ENCODE assay signal across 20 cellular contexts in the genomic region with DNA sequence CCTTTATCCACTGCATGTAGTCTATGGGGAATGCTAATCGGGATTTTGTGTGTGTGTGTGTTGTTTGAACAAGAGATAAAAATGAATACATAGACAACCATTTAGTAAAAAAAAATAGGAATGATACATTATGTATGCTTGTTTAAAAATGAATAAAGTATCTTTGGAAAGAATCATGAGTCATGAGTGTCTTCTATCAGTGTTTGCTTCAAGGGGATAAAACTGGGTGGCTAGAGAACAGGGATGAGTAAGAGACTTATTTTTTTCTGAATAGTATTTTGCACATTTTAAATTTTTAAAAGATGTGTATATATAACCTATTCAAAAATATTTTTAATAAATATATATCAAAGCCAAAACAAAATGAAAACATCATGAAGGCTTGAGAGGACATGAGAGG.
A peak's percentile ranks its signal among the peaks of the same experiment; 100 is the strongest.
DNase-seq lines count a peak whose midpoint lies in the region; ATAC-seq, FAIRE-seq and TF ChIP-seq lines count a peak whose summit lies in the region.
"Had no signal": no experiment of that assay in that cellular context is flagged by ENCODE, and none has a peak within 500 bp of the region (broad histone marks: within the 10 kb centered on the region; RNA-seq: fewer than 3 reads in every experiment).

No MANE protein-coding gene starts in this region.

- no peaks in the 10 kb centered on the region for H3K9me3 ChIP-seq in pancreas
- H3K9me3 ChIP-seq: A549, BE2C had no signal

- H3K27me3 ChIP-seq in pancreas, result no peaks in the 10 kb centered on the region
- H3K27me3 ChIP-seq: BE2C had no signal

- no peak overlapping the region for H3K4me3 Mint-ChIP-seq in HFFc6

- no peak overlapping the region for H3K27ac ChIP-seq in pancreas
- H3K27ac ChIP-seq: A549, SK-N-MC had no signal

- no peaks in the 10 kb centered on the region for H3K4me1 ChIP-seq in pancreas
- H3K4me1 ChIP-seq: A549, BE2C had no signal

- H3K9me3 Mint-ChIP-seq in HFFc6, result no peaks in the 10 kb centered on the region

- DNase-seq in AG08395 (ENCODE audit: low spot score), result peak; percentile 6
- DNase-seq in HFFc6, result peak; percentile 18
- peak; percentile 24 to 62 for DNase-seq in cardiac fibroblast (ENCODE audit: low read depth in 2 of 2)
- peak; percentile 26 to 48 for DNase-seq in foreskin fibroblast
- no peak for DNase-seq in NCI-H82 treated with DMSO at 0.1 percent for 48 hours (lab: John Stamatoyannopoulos, UW; ENCODE audit: unreplicated experiment)
- DNase-seq in pancreas, result no peak
- DNase-seq in RKO (ENCODE audit: low spot score), result no peak
- DNase-seq: BE2C; CD4-positive, alpha-beta memory T cell; DMS79 treated with DMSO at 0.1 percent for 48 hours; NCI-H1092; NCI-H1694 treated with DMSO at 0.1 percent for 48 hours; NCI-H69; PC-3 had no signal

- FAIRE-seq in pancreas (lab: Jason Lieb, UNC), result no peak
- FAIRE-seq: A549, H54, HTR-8/SVneo, K562 had no signal

- H3K27me3 Mint-ChIP-seq in HFFc6 (ENCODE audit: insufficient read depth), result no peaks in the 10 kb centered on the region
- H3K27me3 Mint-ChIP-seq: CD4-positive, alpha-beta memory T cell had no signal

- H3K36me3 Mint-ChIP-seq in HFFc6 (ENCODE audit: low read depth), result no peaks in the 10 kb centered on the region
- H3K36me3 Mint-ChIP-seq: CD4-positive, alpha-beta memory T cell had no signal

- intact Hi-C loops in pancreas (cut with DNase I), result no loop called here

- 41 to 42% methylated on average over 1 of the region's 1 CpG for WGBS in pancreas, 2 donors

- no peak for TF ChIP-seq CTCF in HFFc6 (IDR thresholded peaks at IDR 0.05)
- TF ChIP-seq CTCF in cardiac fibroblast (IDR thresholded peaks at IDR 0.05; ENCODE audit: low read depth, low read length), result no peak
- TF ChIP-seq CTCF in foreskin fibroblast (IDR thresholded peaks at IDR 0.05; ENCODE audit: low read depth, low read length), result no peak
- TF ChIP-seq CTCF in pancreas (IDR thresholded peaks at IDR 0.05), result no peak

- no peaks in the 10 kb centered on the region for H3K36me3 ChIP-seq in pancreas
- H3K36me3 ChIP-seq: BE2C had no signal

- H3K4me1 Mint-ChIP-seq in HFFc6 (ENCODE audit: low read depth), result peaks cover 12% of the 10 kb centered on the region
- H3K4me1 Mint-ChIP-seq: CD4-positive, alpha-beta memory T cell had no signal

- H3K4me3 ChIP-seq in cardiac fibroblast (replicated peaks in 1 of 2; ENCODE audit: low read depth in 2 of 2, low read length in 2 of 2), result no peak overlapping the region
- no peak overlapping the region for H3K4me3 ChIP-seq in foreskin fibroblast (ENCODE audit: low read depth in 1 of 2, low read length in 2 of 2)
- no peak overlapping the region for H3K4me3 ChIP-seq in pancreas
- H3K4me3 ChIP-seq: A549, K562, SK-N-MC had no signal

- ATAC-seq in pancreas (no peak), GM18502 (IDR thresholded peaks at IDR 0.05; ENCODE audit: poor library complexity, unreplicated experiment) (no peak)
- ATAC-seq: A549, K562, PC-3 had no signal

- no peak overlapping the region for H3K27ac Mint-ChIP-seq in HFFc6
- H3K27ac Mint-ChIP-seq: CD4-positive, alpha-beta memory T cell had no signal

Comparison
In these comparisons a context has a peak if more than half of its experiments do, and no peak if none do; other contexts are left out.
1. DNase-seq: peak in AG08395 (single experiment), HFFc6 (single experiment), cardiac fibroblast (2 of 2) and foreskin fibroblast (2 of 2); none in NCI-H82 treated with DMSO at 0.1 percent for 48 hours (single experiment), pancreas (0 of 6) and RKO (single experiment).